In the genomic region with DNA sequence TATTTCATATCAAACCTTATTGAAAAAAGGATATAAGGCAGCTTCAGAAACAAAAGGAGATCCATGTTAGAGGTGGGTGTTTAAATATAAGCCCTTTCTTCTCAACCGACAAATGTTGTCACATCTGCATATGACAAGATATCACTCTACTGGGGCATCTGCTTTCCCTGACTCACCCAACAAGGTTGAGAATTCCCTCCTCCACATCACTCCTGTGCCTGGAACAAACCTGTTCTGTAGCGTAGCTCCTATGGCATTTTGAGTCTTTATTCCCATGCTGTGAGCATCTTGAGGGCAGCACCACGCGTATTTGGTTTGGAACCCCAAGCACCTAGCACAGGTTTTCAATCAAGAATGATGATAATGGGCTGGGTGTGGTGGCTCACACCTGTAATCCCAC, we compare ENCODE assay signal across 35 cellular contexts.
"Had no signal": no experiment of that assay in that cellular context is flagged by ENCODE, and none has a peak within 500 bp of the region (broad histone marks: within the 10 kb centered on the region; RNA-seq: fewer than 3 reads in every experiment).

No MANE protein-coding gene starts in this region.

- DNase-seq: Karpas-422, Kasumi-1, MG63, MM.1S, MV-4-11, NCI-H1048, NCI-H1092, NCI-H1092 treated with DMSO at 0.1 percent for 48 hours, NCI-H1105, NCI-H1105 treated with DMSO at 0.1 percent for 48 hours, NCI-H1417, NCI-H1417 treated with DMSO at 0.1 percent for 48 hours, NCI-H1436, NCI-H1436 treated with DMSO at 0.1 percent for 48 hours, NCI-H146, NCI-H1694, NCI-H1694 treated with DMSO at 0.1 percent for 48 hours, NCI-H187, NCI-H187 treated with DMSO at 0.1 percent for 48 hours, NCI-H1930, NCI-H2029, NCI-H2029 treated with DMSO at 0.1 percent for 48 hours, NCI-H2081, NCI-H2081 treated with DMSO at 0.1 percent for 48 hours, NCI-H2107, NCI-H2171, NCI-H2171 treated with DMSO at 0.1 percent for 48 hours, NCI-H2227 treated with DMSO at 0.1 percent for 48 hours, NCI-H226, NCI-H345, NCI-H446, NCI-H446 treated with DMSO at 0.1 percent for 48 hours, NCI-H510A, NCI-H510A treated with DMSO at 0.1 percent for 48 hours, NCI-H524 had no signal
